Comparison of ENCODE assay signal across 23 cellular contexts in the genomic region with DNA sequence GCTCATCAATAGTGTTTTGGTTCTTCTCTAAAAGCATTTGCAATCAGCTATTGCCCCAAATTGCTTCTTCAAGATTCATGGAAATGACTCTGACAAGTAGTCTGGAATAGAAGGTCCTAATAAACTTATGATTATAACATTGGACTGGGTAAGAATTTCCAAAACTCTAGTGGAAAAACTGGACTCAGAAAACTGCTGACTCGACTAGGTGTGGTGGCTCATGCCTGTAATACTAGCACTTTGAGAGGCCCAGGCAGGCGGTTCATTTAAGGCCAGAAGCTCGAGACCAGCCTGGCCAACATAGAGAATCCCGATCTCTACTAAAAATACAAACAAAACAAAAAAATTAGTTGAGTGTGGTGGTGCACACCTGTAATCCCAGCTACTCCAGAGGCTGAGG.
"Had no signal": no experiment of that assay in that cellular context is flagged by ENCODE, and none has a peak within 500 bp of the region (broad histone marks: within the 10 kb centered on the region; RNA-seq: fewer than 3 reads in every experiment).

No MANE protein-coding gene starts in this region.

- H3K36me3 ChIP-seq: SJSA1 had no signal

- H3K4me1 ChIP-seq: SJSA1 had no signal

- H3K4me3 ChIP-seq: SJSA1, SK-N-MC had no signal

- FAIRE-seq: RCC 7860 had no signal

- H3K27me3 ChIP-seq: SJSA1 had no signal

- DNase-seq: KBM-7, MV-4-11, NCI-H1048, NCI-H1105 treated with DMSO at 0.1 percent for 48 hours, NCI-H1417 treated with DMSO at 0.1 percent for 48 hours, NCI-H146, NCI-H1694 treated with DMSO at 0.1 percent for 48 hours, NCI-H2029, NCI-H2081 treated with DMSO at 0.1 percent for 48 hours, NCI-H2171, NCI-H226, NCI-H446, NCI-H510A, NCI-H524 treated with DMSO at 0.1 percent for 48 hours, NCI-H69, NCI-H774, Right ventricle myocardium superior, RPMI8226, SIG-M5 had no signal

- H3K27ac ChIP-seq: SJSA1, SK-N-MC had no signal

- H3K9me3 ChIP-seq: SJSA1 had no signal

- H3K4me3 Mint-ChIP-seq: IgD-negative memory B cell had no signal

- H3K27ac Mint-ChIP-seq: IgD-negative memory B cell had no signal

- H3K27me3 Mint-ChIP-seq: IgD-negative memory B cell had no signal

- H3K9me3 Mint-ChIP-seq: IgD-negative memory B cell had no signal
